In genomic region chr3:25277503-25277902, GRCh38 we compare ENCODE assay signal across 1 cellular context.
TF ChIP-seq lines count a peak whose summit lies in the region.

No MANE protein-coding gene starts in this region.

TF ChIP-seq in K562, 482 proteins besides CTCF, POLR2A, EP300 and RAD21 (continued from another document):
- TF ChIP-seq ZBTB33 (CRISPR knock-in tag; IDR thresholded peaks at IDR 0.05) (no peak), MAFG (tag; conservative IDR thresholded peaks at IDR 0.05) (peak; percentile 77), SETDB1 (IDR thresholded peaks at IDR 0.05; ENCODE audit: low read length) (no peak), MAFF (IDR thresholded peaks at IDR 0.05; ENCODE audit: low read length) (peak; percentile 79), ZNF277 (CRISPR knock-in tag; IDR thresholded peaks at IDR 0.05; ENCODE audit: borderline replicate concordance) (no peak), MAFK (IDR thresholded peaks at IDR 0.05; ENCODE audit: low read length) (peak; percentile 86), ZSCAN29 (IDR thresholded peaks at IDR 0.05) (no peak)
